27 cellular contexts compared by ENCODE assay signal in the genomic region with DNA sequence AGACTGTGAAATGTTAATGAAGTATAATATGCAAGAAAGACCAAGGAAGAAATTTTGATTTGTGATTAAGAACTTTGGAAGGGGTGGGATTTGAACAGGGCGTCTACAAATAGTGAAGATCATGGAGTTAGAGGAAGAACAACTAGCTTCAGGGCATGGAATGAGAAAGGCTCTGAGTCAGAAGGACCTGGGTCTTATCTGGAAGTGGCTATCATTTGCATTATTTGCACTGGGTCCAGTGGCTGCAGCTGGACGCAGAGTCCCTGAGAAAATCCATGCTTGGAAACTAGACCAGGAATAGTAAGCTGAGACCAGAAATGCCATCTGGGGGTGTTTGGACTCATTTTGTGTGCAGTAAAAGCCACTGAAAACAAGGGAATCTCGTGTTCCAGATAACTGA. TPM values are rescaled to one million over a fixed set of nuclear protein-coding genes. Genes with fewer than 3 reads are reported as not detected.
"Had no signal": no experiment of that assay in that cellular context is flagged by ENCODE, and none has a peak within 500 bp of the region (broad histone marks: within the 10 kb centered on the region; RNA-seq: fewer than 3 reads in every experiment).

No MANE protein-coding gene starts in this region.

- H3K4me1 Mint-ChIP-seq: activated CD8-positive, alpha-beta memory T cell treated with anti-CD3 and anti-CD28 coated beads, Interleukin-2, amount 10 ng/mL, durations not matched to agents 7 days and 5 days; activated naive CD8-positive, alpha-beta T cell treated with anti-CD3 and anti-CD28 coated beads, Interleukin-2, amount 50 U/mL, for 24 hours; central memory CD8-positive, alpha-beta T cell had no signal

- ATAC-seq: activated CD4-positive, CD25-positive, alpha-beta regulatory T cell treated with anti-CD3 and anti-CD28 coated beads, Interleukin-2, amount 50 U/mL, for 24 hours; activated CD8-positive, alpha-beta memory T cell treated with anti-CD3 and anti-CD28 coated beads, Interleukin-2, amount 10 ng/mL, durations not matched to agents 7 days and 5 days; activated naive CD4-positive, alpha-beta T cell treated with anti-CD3 and anti-CD28 coated beads, Interleukin-2, amount 50 U/mL, for 72 hours; activated naive CD8-positive, alpha-beta T cell treated with anti-CD3 and anti-CD28 coated beads, Interleukin-2, amount 50 U/mL, for 24 hours; Panc1; SK-N-SH treated with all-trans-retinoic acid at 6 μM for 48 hours had no signal

- H3K36me3 Mint-ChIP-seq: activated CD8-positive, alpha-beta memory T cell treated with anti-CD3 and anti-CD28 coated beads, Interleukin-2, amount 10 ng/mL, durations not matched to agents 7 days and 5 days; activated naive CD4-positive, alpha-beta T cell treated with anti-CD3 and anti-CD28 coated beads, Interleukin-2, amount 50 U/mL, for 72 hours; brain had no signal

- H3K27me3 Mint-ChIP-seq: activated CD8-positive, alpha-beta memory T cell treated with anti-CD3 and anti-CD28 coated beads, Interleukin-2, amount 10 ng/mL, durations not matched to agents 7 days and 5 days; brain; central memory CD8-positive, alpha-beta T cell had no signal

- H3K36me3 ChIP-seq: SJSA1 had no signal

- H3K27ac ChIP-seq: SJSA1 had no signal

- H3K4me3 ChIP-seq: SJSA1 had no signal

- FAIRE-seq: astrocyte had no signal

- H3K9me3 ChIP-seq: SJSA1 had no signal

- DNase-seq: activated CD4-positive, alpha-beta T cell treated with anti-CD3 and anti-CD28 coated beads for 4 hours; activated CD8-positive, alpha-beta memory T cell treated with anti-CD3 and anti-CD28 coated beads, Interleukin-2, amount 10 ng/mL, durations not matched to agents 7 days and 5 days; activated effector memory CD4-positive, alpha-beta T cell treated with Interleukin-2 at 50 U/mL for 16 hours; activated naive CD4-positive, alpha-beta T cell; activated naive CD8-positive, alpha-beta T cell treated with anti-CD3 and anti-CD28 coated beads, Interleukin-2, amount 50 U/mL, for 24 hours; activated T-cell treated with anti-CD3 and anti-CD28 coated beads, Interleukin-2, amount 50 U/mL, for 24 hours; amniotic stem cell; MM.1S; NCI-H1105; NCI-H1436; NCI-H1694 treated with DMSO at 0.1 percent for 48 hours; NCI-H2029 treated with DMSO at 0.1 percent for 48 hours; NCI-H510A treated with DMSO at 0.1 percent for 48 hours; SHP77; SW 1271 had no signal

- H3K9me3 Mint-ChIP-seq: activated naive CD8-positive, alpha-beta T cell treated with anti-CD3 and anti-CD28 coated beads, Interleukin-2, amount 50 U/mL, for 24 hours; activated T-helper 1 cell treated with anti-CD3 and anti-CD28 coated beads, Interleukin-12 subunit alpha, Interleukin-12 subunit beta, Interleukin-2, Interleukin-4 antibody, amounts not matched to agents 30 ng/mL and 10 ng/mL and 1 ng/mL, durations not matched to agents 14 hours and 24 hours and 36 hours; brain; central memory CD8-positive, alpha-beta T cell; T-helper 2 cell treated with Interferon-gamma antibody and Interleukin-4, amounts not matched to agents 5 μg/mL and 100 μg/mL, for 36 hours had no signal

- H3K27me3 ChIP-seq: SJSA1 had no signal

- H3K4me3 Mint-ChIP-seq: activated CD8-positive, alpha-beta memory T cell treated with anti-CD3 and anti-CD28 coated beads, Interleukin-2, amount 10 ng/mL, durations not matched to agents 7 days and 5 days; activated naive CD8-positive, alpha-beta T cell treated with anti-CD3 and anti-CD28 coated beads, Interleukin-2, amount 50 U/mL, for 24 hours; activated T-cell treated with anti-CD3 and anti-CD28 coated beads, Interleukin-2, amount 50 U/mL, for 24 hours; activated T-helper 1 cell treated with anti-CD3 and anti-CD28 coated beads, Interleukin-12 subunit alpha, Interleukin-12 subunit beta, Interleukin-2, Interleukin-4 antibody, amounts not matched to agents 30 ng/mL and 10 ng/mL and 1 ng/mL, durations not matched to agents 14 hours and 24 hours and 36 hours; brain; central memory CD8-positive, alpha-beta T cell; T-helper 2 cell treated with Interferon-gamma antibody and Interleukin-4, amounts not matched to agents 5 μg/mL and 100 μg/mL, for 36 hours had no signal

- H3K27ac Mint-ChIP-seq: activated CD8-positive, alpha-beta memory T cell treated with anti-CD3 and anti-CD28 coated beads, Interleukin-2, amount 10 ng/mL, durations not matched to agents 7 days and 5 days; activated naive CD4-positive, alpha-beta T cell treated with anti-CD3 and anti-CD28 coated beads, Interleukin-2, amount 50 U/mL, for 72 hours; activated naive CD8-positive, alpha-beta T cell treated with anti-CD3 and anti-CD28 coated beads, Interleukin-2, amount 50 U/mL, for 24 hours; activated T-cell treated with anti-CD3 and anti-CD28 coated beads, Interleukin-2, amount 50 U/mL, for 24 hours; activated T-helper 1 cell treated with anti-CD3 and anti-CD28 coated beads, Interleukin-12 subunit alpha, Interleukin-12 subunit beta, Interleukin-2, Interleukin-4 antibody, amounts not matched to agents 30 ng/mL and 10 ng/mL and 1 ng/mL, durations not matched to agents 14 hours and 24 hours and 36 hours; T-helper 2 cell treated with Interferon-gamma antibody and Interleukin-4, amounts not matched to agents 5 μg/mL and 100 μg/mL, for 36 hours had no signal

RNA-seq across cellular contexts. Expression of a gene that starts 4.3 kb away (rescaled TPM):
- total RNA-seq: activated CD8-positive, alpha-beta memory T cell treated with anti-CD3 and anti-CD28 coated beads, Interleukin-2, amount 10 ng/mL, durations not matched to agents 7 days and 5 days; activated naive CD4-positive, alpha-beta T cell treated with anti-CD3 and anti-CD28 coated beads, Interleukin-2, amount 50 U/mL, for 72 hours; activated T-helper 1 cell treated with anti-CD3 and anti-CD28 coated beads, Interleukin-12 subunit alpha, Interleukin-12 subunit beta, Interleukin-2, Interleukin-4 antibody, amounts not matched to agents 30 ng/mL and 10 ng/mL and 1 ng/mL, durations not matched to agents 14 hours and 24 hours and 36 hours; OCI-LY7; T-helper 1 cell treated with Interleukin-12 subunit alpha and Interleukin-12 subunit beta and Interleukin-4 antibody, amounts not matched to agents 30 ng/mL and 1 ng/mL, for 36 hours had no signal
